Comparison of ENCODE assay signal across 19 cellular contexts in the genomic region with DNA sequence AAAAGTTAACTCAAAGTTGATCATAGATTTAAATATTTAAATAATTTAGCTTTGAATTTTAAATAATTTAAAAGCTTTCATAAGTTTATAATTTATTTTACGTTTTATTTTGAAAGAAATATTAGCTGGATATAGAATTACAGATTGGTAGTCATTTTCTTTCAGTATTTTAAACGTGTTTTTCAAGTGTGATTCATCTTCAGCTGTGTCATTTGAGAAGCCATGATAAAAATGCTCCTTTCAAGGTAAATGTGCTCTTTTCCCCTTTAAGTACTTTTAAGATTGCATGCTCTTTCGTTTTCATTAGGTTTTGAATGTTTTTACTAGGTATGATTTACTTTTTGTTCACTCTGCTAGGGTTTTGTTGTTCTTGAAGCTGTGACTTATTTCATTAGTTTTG.
DNase-seq lines count a peak whose midpoint lies in the region; ATAC-seq, FAIRE-seq and TF ChIP-seq lines count a peak whose summit lies in the region.
"Had no signal": no experiment of that assay in that cellular context is flagged by ENCODE, and none has a peak within 500 bp of the region (broad histone marks: within the 10 kb centered on the region; RNA-seq: fewer than 3 reads in every experiment).

No MANE protein-coding gene starts in this region.

- FAIRE-seq in frontal cortex (lab: Jason Lieb, UNC) = peak; percentile 67

- ATAC-seq in RWPE2 (ENCODE audit: low read depth) (0 out of 3 replicates have a peak, but pooled peaks have one; percentile 42), HG03432 (IDR thresholded peaks at IDR 0.05; ENCODE audit: unreplicated experiment) (no peak)
- ATAC-seq: SK-N-SH treated with all-trans-retinoic acid at 6 μM for 48 hours had no signal

- H3K4me3 ChIP-seq in RWPE2 (ENCODE audit: severe bottlenecking) = no peak overlapping the region
- no peak overlapping the region for H3K4me3 ChIP-seq in brain microvascular endothelial cell (ENCODE audit: low read depth, low read length)
- H3K4me3 ChIP-seq: BLaER1 treated with 17β-estradiol and CSF1 and Interleukin-3, amounts not matched to agents 10 nM and 100 nM had no signal

- H3K9me3 ChIP-seq in RWPE2 (ENCODE audit: severe bottlenecking) = no peaks in the 10 kb centered on the region

- in situ Hi-C loops in brain microvascular endothelial cell (cut with HindIII; ENCODE audit: low pct_ligation_motif_present, low sequenced_read_pairs) = no loop called here

- peak; percentile 15 for DNase-seq in DMS53 (lab: John Stamatoyannopoulos, UW)
- no peak for DNase-seq in DMS53 treated with DMSO at 0.1 percent for 48 hours (lab: John Stamatoyannopoulos, UW; ENCODE audit: unreplicated experiment)
- DNase-seq in RWPE2 (ENCODE audit: low spot score) = no peak
- DNase-seq in frontal cortex (ENCODE audit: low spot score in 2 of 2) = no peak
- no peak for DNase-seq in NCI-H510A treated with DMSO at 0.1 percent for 48 hours (lab: John Stamatoyannopoulos, UW)
- no peak for DNase-seq in brain microvascular endothelial cell
- DNase-seq in substantia nigra (lab: John Stamatoyannopoulos, UW) = no peak
- DNase-seq: H7; NCI-H1048; NCI-H146; NCI-H2081 treated with DMSO at 0.1 percent for 48 hours; NCI-H345; NCI-H69; NK-92 treated with Interleukin-12 subunit alpha and Interleukin-12 subunit beta, amount 100 ng/mL, for 24 hours; Right ventricle myocardium superior had no signal

- no peak overlapping the region for H3K27ac ChIP-seq in RWPE2 (ENCODE audit: poor library complexity, severe bottlenecking)
- H3K27ac ChIP-seq in brain microvascular endothelial cell = no peak overlapping the region
- no peak overlapping the region for H3K27ac ChIP-seq in substantia nigra (ENCODE audit: low read depth, low read length, poor library complexity, severe bottlenecking)
- H3K27ac ChIP-seq: 22Rv1; BLaER1 treated with 17β-estradiol and CSF1 and Interleukin-3, amounts not matched to agents 10 nM and 100 nM had no signal

- H3K36me3 ChIP-seq in RWPE2 (ENCODE audit: low read depth) = no peaks in the 10 kb centered on the region
- no peaks in the 10 kb centered on the region for H3K36me3 ChIP-seq in brain microvascular endothelial cell (replicated peaks)
- H3K36me3 ChIP-seq: BLaER1 treated with 17β-estradiol and CSF1 and Interleukin-3, amounts not matched to agents 10 nM and 100 nM had no signal

- no peak for TF ChIP-seq CTCF in RWPE2 (IDR thresholded peaks at IDR 0.05; ENCODE audit: poor library complexity, severe bottlenecking)
- no peak for TF ChIP-seq CTCF in brain microvascular endothelial cell (IDR thresholded peaks at IDR 0.05; ENCODE audit: low read depth, low read length, missing control alignments)

- H3K27me3 ChIP-seq in RWPE2 (ENCODE audit: insufficient read depth, poor library complexity, severe bottlenecking) (no peaks in the 10 kb centered on the region), brain microvascular endothelial cell (replicated peaks) (no peaks in the 10 kb centered on the region)
- H3K27me3 ChIP-seq: BLaER1 treated with 17β-estradiol and CSF1 and Interleukin-3, amounts not matched to agents 10 nM and 100 nM had no signal

- H3K4me1 ChIP-seq in RWPE2 (ENCODE audit: insufficient read depth, poor library complexity, severe bottlenecking) = peaks cover 6% of the 10 kb centered on the region
